Comparison of ENCODE assay signal across 1 cellular context in the genomic region with DNA sequence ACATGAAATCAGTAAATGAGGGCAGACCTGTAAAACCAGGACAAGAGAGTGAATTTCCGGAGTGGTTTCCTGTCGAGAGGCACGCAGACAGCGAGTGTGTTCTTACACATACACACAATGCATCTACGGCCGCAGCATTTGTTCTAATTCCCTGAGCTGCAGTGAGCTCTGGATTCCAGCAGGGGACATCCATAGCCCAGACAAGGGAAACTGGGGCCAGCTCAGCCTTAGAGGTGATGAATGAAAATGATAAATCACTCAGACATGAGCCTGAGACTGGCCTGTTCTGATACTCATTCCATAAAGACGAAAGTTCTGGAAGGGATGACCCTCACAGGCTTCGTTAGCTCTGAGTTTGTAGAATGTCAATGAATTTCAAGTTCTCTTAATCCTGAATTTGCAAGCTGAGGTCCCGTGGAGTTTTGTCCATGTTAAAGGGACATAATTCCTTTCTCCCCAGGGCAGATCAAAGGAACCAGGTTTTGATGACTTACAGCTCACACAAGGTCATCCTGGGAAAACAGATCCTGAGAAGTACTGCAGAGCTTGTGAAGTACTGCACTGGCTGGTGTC.
TF ChIP-seq lines count a peak whose summit lies in the region.

No MANE protein-coding gene starts in this region.

TF ChIP-seq in HEK293, 187 proteins besides CTCF, POLR2A, EP300 and RAD21 (continued from another document):
- no peak for TF ChIP-seq ZNF558 (tag by site-specific recombination; IDR thresholded peaks at IDR 0.05)
- TF ChIP-seq ZNF510 (tag by site-specific recombination; IDR thresholded peaks at IDR 0.05; ENCODE audit: insufficient replicate concordance): no peak
- TF ChIP-seq ZNF292 (tag by site-specific recombination; IDR thresholded peaks at IDR 0.05; ENCODE audit: borderline replicate concordance, low read depth): no peak
- no peak for TF ChIP-seq BCL11B (tag by site-specific recombination; IDR thresholded peaks at IDR 0.05; ENCODE audit: low read depth)
- no peak for TF ChIP-seq ZNF146 (tag by site-specific recombination; IDR thresholded peaks at IDR 0.05)
- TF ChIP-seq ZBTB20 (tag by site-specific recombination; IDR thresholded peaks at IDR 0.05): no peak
- TF ChIP-seq, protein P1, sequence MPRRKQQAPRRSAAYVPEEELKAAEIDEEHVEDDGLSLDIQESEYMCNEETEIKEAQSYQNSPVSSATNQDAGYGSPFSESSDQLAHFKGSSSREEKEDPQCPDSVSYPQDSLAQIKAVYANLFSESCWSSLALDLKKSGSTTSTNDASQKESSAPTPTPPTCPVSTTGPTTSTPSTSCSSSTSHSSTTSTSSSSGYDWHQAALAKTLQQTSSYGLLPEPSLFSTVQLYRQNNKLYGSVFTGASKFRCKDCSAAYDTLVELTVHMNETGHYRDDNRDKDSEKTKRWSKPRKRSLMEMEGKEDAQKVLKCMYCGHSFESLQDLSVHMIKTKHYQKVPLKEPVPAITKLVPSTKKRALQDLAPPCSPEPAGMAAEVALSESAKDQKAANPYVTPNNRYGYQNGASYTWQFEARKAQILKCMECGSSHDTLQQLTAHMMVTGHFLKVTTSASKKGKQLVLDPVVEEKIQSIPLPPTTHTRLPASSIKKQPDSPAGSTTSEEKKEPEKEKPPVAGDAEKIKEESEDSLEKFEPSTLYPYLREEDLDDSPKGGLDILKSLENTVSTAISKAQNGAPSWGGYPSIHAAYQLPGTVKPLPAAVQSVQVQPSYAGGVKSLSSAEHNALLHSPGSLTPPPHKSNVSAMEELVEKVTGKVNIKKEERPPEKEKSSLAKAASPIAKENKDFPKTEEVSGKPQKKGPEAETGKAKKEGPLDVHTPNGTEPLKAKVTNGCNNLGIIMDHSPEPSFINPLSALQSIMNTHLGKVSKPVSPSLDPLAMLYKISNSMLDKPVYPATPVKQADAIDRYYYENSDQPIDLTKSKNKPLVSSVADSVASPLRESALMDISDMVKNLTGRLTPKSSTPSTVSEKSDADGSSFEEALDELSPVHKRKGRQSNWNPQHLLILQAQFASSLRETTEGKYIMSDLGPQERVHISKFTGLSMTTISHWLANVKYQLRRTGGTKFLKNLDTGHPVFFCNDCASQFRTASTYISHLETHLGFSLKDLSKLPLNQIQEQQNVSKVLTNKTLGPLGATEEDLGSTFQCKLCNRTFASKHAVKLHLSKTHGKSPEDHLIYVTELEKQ (tag by site-specific recombination; IDR thresholded peaks at IDR 0.05; ENCODE audit: borderline replicate concordance): 0 out of 2 replicates have a peak, but pooled peaks have one; percentile 26
- TF ChIP-seq ZNF394 (tag by site-specific recombination; IDR thresholded peaks at IDR 0.05; ENCODE audit: borderline replicate concordance): no peak
- no peak for TF ChIP-seq ZNF10 (tag by site-specific recombination; IDR thresholded peaks at IDR 0.05)
